1 cellular context compared by ENCODE assay signal in the genomic region with DNA sequence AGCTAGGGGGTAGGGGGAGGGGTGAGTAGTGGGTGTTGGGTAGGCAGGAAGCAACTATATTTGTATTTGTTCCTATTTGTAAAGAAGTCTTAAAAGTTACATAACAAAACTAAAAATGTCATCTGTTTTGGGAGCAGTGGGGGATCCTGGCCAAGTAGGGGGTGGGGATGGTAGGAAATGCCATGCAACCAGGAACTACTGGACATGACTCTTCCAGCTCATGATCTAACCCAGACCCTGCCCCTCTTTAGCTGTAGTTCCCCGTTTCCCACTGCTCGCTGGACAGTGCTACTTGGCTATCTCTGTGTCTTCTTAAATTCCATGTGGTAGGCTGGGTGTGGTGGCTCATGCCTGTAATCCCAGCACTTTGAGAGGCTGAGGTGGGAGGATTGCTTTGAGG.
TF ChIP-seq lines count a peak whose summit lies in the region.

No MANE protein-coding gene starts in this region.

TF ChIP-seq in GM23338, 12 proteins besides CTCF, POLR2A, EP300 and RAD21 (continued from another document):
- TF ChIP-seq, protein P1, sequence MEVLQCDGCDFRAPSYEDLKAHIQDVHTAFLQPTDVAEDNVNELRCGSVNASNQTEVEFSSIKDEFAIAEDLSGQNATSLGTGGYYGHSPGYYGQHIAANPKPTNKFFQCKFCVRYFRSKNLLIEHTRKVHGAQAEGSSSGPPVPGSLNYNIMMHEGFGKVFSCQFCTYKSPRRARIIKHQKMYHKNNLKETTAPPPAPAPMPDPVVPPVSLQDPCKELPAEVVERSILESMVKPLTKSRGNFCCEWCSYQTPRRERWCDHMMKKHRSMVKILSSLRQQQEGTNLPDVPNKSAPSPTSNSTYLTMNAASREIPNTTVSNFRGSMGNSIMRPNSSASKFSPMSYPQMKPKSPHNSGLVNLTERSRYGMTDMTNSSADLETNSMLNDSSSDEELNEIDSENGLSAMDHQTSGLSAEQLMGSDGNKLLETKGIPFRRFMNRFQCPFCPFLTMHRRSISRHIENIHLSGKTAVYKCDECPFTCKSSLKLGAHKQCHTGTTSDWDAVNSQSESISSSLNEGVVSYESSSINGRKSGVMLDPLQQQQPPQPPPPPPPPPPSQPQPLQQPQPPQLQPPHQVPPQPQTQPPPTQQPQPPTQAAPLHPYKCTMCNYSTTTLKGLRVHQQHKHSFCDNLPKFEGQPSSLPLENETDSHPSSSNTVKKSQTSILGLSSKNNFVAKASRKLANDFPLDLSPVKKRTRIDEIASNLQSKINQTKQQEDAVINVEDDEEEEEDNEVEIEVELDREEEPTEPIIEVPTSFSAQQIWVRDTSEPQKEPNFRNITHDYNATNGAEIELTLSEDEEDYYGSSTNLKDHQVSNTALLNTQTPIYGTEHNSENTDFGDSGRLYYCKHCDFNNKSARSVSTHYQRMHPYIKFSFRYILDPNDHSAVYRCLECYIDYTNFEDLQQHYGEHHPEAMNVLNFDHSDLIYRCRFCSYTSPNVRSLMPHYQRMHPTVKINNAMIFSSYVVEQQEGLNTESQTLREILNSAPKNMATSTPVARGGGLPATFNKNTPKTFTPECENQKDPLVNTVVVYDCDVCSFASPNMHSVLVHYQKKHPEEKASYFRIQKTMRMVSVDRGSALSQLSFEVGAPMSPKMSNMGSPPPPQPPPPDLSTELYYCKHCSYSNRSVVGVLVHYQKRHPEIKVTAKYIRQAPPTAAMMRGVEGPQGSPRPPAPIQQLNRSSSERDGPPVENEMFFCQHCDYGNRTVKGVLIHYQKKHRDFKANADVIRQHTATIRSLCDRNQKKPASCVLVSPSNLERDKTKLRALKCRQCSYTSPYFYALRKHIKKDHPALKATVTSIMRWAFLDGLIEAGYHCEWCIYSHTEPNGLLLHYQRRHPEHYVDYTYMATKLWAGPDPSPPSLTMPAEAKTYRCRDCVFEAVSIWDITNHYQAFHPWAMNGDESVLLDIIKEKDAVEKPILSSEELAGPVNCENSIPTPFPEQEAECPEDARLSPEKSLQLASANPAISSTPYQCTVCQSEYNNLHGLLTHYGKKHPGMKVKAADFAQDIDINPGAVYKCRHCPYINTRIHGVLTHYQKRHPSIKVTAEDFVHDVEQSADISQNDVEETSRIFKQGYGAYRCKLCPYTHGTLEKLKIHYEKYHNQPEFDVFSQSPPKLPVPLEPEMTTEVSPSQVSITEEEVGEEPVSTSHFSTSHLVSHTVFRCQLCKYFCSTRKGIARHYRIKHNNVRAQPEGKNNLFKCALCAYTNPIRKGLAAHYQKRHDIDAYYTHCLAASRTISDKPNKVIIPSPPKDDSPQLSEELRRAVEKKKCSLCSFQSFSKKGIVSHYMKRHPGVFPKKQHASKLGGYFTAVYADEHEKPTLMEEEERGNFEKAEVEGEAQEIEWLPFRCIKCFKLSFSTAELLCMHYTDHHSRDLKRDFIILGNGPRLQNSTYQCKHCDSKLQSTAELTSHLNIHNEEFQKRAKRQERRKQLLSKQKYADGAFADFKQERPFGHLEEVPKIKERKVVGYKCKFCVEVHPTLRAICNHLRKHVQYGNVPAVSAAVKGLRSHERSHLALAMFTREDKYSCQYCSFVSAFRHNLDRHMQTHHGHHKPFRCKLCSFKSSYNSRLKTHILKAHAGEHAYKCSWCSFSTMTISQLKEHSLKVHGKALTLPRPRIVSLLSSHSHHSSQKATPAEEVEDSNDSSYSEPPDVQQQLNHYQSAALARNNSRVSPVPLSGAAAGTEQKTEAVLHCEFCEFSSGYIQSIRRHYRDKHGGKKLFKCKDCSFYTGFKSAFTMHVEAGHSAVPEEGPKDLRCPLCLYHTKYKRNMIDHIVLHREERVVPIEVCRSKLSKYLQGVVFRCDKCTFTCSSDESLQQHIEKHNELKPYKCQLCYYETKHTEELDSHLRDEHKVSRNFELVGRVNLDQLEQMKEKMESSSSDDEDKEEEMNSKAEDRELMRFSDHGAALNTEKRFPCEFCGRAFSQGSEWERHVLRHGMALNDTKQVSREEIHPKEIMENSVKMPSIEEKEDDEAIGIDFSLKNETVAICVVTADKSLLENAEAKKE (CRISPR knock-in tag; IDR thresholded peaks at IDR 0.05) = no peak
- TF ChIP-seq EZH2phosphoT487 (IDR thresholded peaks at IDR 0.05; ENCODE audit: unreplicated experiment) (no peak), REST (IDR thresholded peaks at IDR 0.05; ENCODE audit: unreplicated experiment) (no peak), CREB1 (CRISPR knock-in tag; IDR thresholded peaks at IDR 0.05; ENCODE audit: low read depth) (no peak), JUNB (IDR thresholded peaks at IDR 0.05; ENCODE audit: unreplicated experiment) (no peak), NANOG (IDR thresholded peaks at IDR 0.05; ENCODE audit: borderline replicate concordance) (no peak)
